21 cellular contexts compared by ENCODE assay signal in the genomic region with DNA sequence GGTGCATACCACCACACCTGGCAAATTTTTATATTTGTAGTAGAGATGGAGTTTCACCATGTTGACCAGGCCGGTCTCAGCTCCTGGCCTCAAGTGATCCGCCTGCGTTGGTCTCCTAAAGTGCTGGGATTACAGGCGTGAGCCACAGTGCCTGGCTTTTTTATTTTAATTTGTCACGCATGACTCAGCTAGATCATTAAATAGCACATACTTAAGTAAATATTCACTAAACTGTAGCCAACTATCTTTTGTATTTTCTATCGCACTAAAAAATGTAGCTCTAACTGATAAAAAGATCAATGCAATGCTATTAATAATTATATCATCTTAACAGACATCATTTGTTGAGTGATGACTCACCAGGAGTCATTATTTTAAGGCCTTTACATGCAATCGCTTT.
"Had no signal": no experiment of that assay in that cellular context is flagged by ENCODE, and none has a peak within 500 bp of the region (broad histone marks: within the 10 kb centered on the region; RNA-seq: fewer than 3 reads in every experiment).

No MANE protein-coding gene starts in this region.

- H3K27ac ChIP-seq: dorsolateral prefrontal cortex, neutrophil, pancreas, right lobe of liver, suprapubic skin, transverse colon, upper lobe of right lung, uterus had no signal

- H3K27me3 ChIP-seq: neutrophil, pancreas, right lobe of liver, suprapubic skin, transverse colon, upper lobe of right lung, uterus had no signal

- H3K36me3 ChIP-seq: neutrophil, pancreas, right lobe of liver, suprapubic skin, transverse colon, upper lobe of right lung, uterus had no signal

- H3K9me3 ChIP-seq: neutrophil, pancreas, right lobe of liver, transverse colon, upper lobe of right lung, uterus had no signal

- ATAC-seq: left lobe of liver; natural killer cell treated with Interleukin-12 subunit alpha and Interleukin-12 subunit beta and Interleukin-15 and Interleukin-18, amount 100 ng/mL, for 72 hours; pancreas; right lobe of liver; stimulated activated naive CD8-positive, alpha-beta T cell treated with anti-CD3 and anti-CD28 coated beads, Interleukin-15, amount 100 ng/mL, for 72 hours; upper lobe of right lung had no signal

- DNase-seq: cortex of kidney; dorsolateral prefrontal cortex; effector CD4-positive, alpha-beta T cell; kidney; naive B cell; pancreas; right lobe of liver; small intestine; stimulated activated CD4-positive, alpha-beta T cell treated with anti-CD3 and anti-CD28 coated beads, Interleukin-15, amount 100 ng/mL, for 24 hours; stimulated activated CD4-positive, alpha-beta T cell treated with anti-CD3 and anti-CD28 coated beads, Interleukin-4, amount 100 ng/mL, for 1 hour; stimulated activated CD8-positive, alpha-beta memory T cell treated with anti-CD3 and anti-CD28 coated beads, Interleukin-4, amount 100 ng/mL, for 48 hours; stimulated activated naive CD4-positive, alpha-beta T cell; stimulated activated naive CD8-positive, alpha-beta T cell treated with anti-CD3 and anti-CD28 coated beads, Interleukin-15, amount 100 ng/mL, for 72 hours; transverse colon; upper lobe of right lung; uterus had no signal

- H3K4me3 ChIP-seq: dorsolateral prefrontal cortex, lung, pancreas, right lobe of liver, suprapubic skin, transverse colon, upper lobe of right lung, uterus had no signal
